In genomic region chr19:42108527-42109389, GRCh38 we compare ENCODE assay signal across 8 cellular contexts. TPM values are rescaled to one million over a fixed set of nuclear protein-coding genes. Genes with fewer than 3 reads are reported as not detected.
DNase-seq lines count a peak whose midpoint lies in the region; ATAC-seq and TF ChIP-seq lines count a peak whose summit lies in the region.

No MANE protein-coding gene starts in this region.

- H3K27ac ChIP-seq in cardiac muscle cell, result no peak overlapping the region

- no peaks in the 10 kb centered on the region for H3K9me3 ChIP-seq in cardiac muscle cell (ENCODE audit: low read depth)

- no peaks in the 10 kb centered on the region for H3K4me1 ChIP-seq in cardiac muscle cell (ENCODE audit: low read depth)

- no peaks in the 10 kb centered on the region for H3K36me3 ChIP-seq in cardiac muscle cell

- DNase-seq in DMS153 (lab: John Stamatoyannopoulos, UW) (peak; percentile 84), H4 (ENCODE audit: low spot score) (peak; percentile 87), NCI-H1105 treated with DMSO at 0.1 percent for 48 hours (lab: John Stamatoyannopoulos, UW) (peak; percentile 82), cardiac muscle cell (ENCODE audit: low read depth in 1 of 2, low spot score in 1 of 2) (peak; percentile 90 to 94), renal cortical epithelial cell (ENCODE audit: low read depth) (peak; percentile 76)
- DNase-seq in activated naive CD4-positive, alpha-beta T cell treated with anti-CD3 and anti-CD28 coated beads, Interleukin-2, amount 50 U/mL, for 72 hours (ENCODE audit: low spot score in 2 of 2), result peak; percentile 81 to 90

- H3K9me3 Mint-ChIP-seq in activated naive CD4-positive, alpha-beta T cell treated with anti-CD3 and anti-CD28 coated beads, Interleukin-2, amount 50 U/mL, for 72 hours, result no peaks in the 10 kb centered on the region

- TF ChIP-seq CTCF in cardiac muscle cell (IDR thresholded peaks at IDR 0.05; ENCODE audit: low read depth, low read length), result peak; percentile 100

- peak; percentile 89 for ATAC-seq in SK-N-SH treated with all-trans-retinoic acid at 6 μM for 48 hours
- ATAC-seq in activated naive CD4-positive, alpha-beta T cell treated with anti-CD3 and anti-CD28 coated beads, Interleukin-2, amount 50 U/mL, for 72 hours, result peak; percentile 81 to 92
- no peak for ATAC-seq in GM19463 (IDR thresholded peaks at IDR 0.05; ENCODE audit: unreplicated experiment)

- peaks cover 23% of the 10 kb centered on the region for H3K27me3 ChIP-seq in cardiac muscle cell

- H3K4me3 ChIP-seq in cardiac muscle cell, result no peak overlapping the region

- H3K27ac Mint-ChIP-seq in activated naive CD4-positive, alpha-beta T cell treated with anti-CD3 and anti-CD28 coated beads, Interleukin-2, amount 50 U/mL, for 72 hours, result peak overlapping the region in 1 of 2 donors; percentile 23

- peaks cover 7 to 17% of the 10 kb centered on the region in 2 donors for H3K36me3 Mint-ChIP-seq in activated naive CD4-positive, alpha-beta T cell treated with anti-CD3 and anti-CD28 coated beads, Interleukin-2, amount 50 U/mL, for 72 hours

TF ChIP-seq in SK-N-SH treated with all-trans-retinoic acid at 6 μM for 48 hours, 23 proteins besides CTCF, POLR2A, EP300 and RAD21:
- TF ChIP-seq GLIS3 (CRISPR knock-in tag; IDR thresholded peaks at IDR 0.05) (no peak), POU6F1 (CRISPR knock-in tag; IDR thresholded peaks at IDR 0.05; ENCODE audit: borderline replicate concordance, low read depth) (no peak), OSR1 (CRISPR knock-in tag; IDR thresholded peaks at IDR 0.05) (no peak), ARNTL (CRISPR knock-in tag; IDR thresholded peaks at IDR 0.05; ENCODE audit: borderline replicate concordance, low read depth) (no peak), ZNF70 (CRISPR knock-in tag; IDR thresholded peaks at IDR 0.05) (no peak), TCF4 (CRISPR knock-in tag; IDR thresholded peaks at IDR 0.05; ENCODE audit: borderline replicate concordance) (no peak), TSHZ2 (CRISPR knock-in tag; IDR thresholded peaks at IDR 0.05) (no peak), TOX (CRISPR knock-in tag; IDR thresholded peaks at IDR 0.05; ENCODE audit: borderline replicate concordance) (no peak), CREB5 (CRISPR knock-in tag; IDR thresholded peaks at IDR 0.05; ENCODE audit: low read depth) (no peak), PPARA (CRISPR knock-in tag; IDR thresholded peaks at IDR 0.05; ENCODE audit: borderline replicate concordance) (no peak), RARB (CRISPR knock-in tag; IDR thresholded peaks at IDR 0.05) (no peak), ESRRG (CRISPR knock-in tag; IDR thresholded peaks at IDR 0.05) (no peak), CSRNP3 (CRISPR knock-in tag; IDR thresholded peaks at IDR 0.05) (no peak), CSDC2 (CRISPR knock-in tag; IDR thresholded peaks at IDR 0.05) (no peak)

RNA-seq across cellular contexts. Expression of gene POU2F2, which starts 23.5 kb away (rescaled TPM):
- 0.02 TPM in 1 of 2 replicates, not detected in the other for total RNA-seq in H4 (2014; rRNA removed; shearing (Covaris generic))
- 10 to 100 TPM; 34.2 to 39.6 TPM for total RNA-seq in activated naive CD4-positive, alpha-beta T cell treated with anti-CD3 and anti-CD28 coated beads, Interleukin-2, amount 50 U/mL, for 72 hours
- total RNA-seq in cardiac muscle cell (not detected in 2 replicates), renal cortical epithelial cell (0.25 TPM in 1 of 2 replicates, not detected in the other)
- 0.12 and 0.31 TPM in 2 replicates for polyA plus RNA-seq in cardiac muscle cell

RNA-seq across cellular contexts. Expression of gene ZNF574, which starts 32.8 kb away (rescaled TPM):
- 11.8 and 15.8 TPM in 2 replicates for total RNA-seq in H4 (2014; rRNA removed; shearing (Covaris generic))
- total RNA-seq in activated naive CD4-positive, alpha-beta T cell treated with anti-CD3 and anti-CD28 coated beads, Interleukin-2, amount 50 U/mL, for 72 hours, result 10 to 100 TPM; 12.5 to 13.9 TPM
- 29.2 and 36.2 TPM in 2 replicates for total RNA-seq in cardiac muscle cell
- 23.9 and 32.5 TPM in 2 replicates for polyA plus RNA-seq in cardiac muscle cell
- 9.6 and 20.5 TPM in 2 replicates for total RNA-seq in renal cortical epithelial cell

RNA-seq across cellular contexts. Expression of gene GRIK5, which starts 38.8 kb away (rescaled TPM):
- total RNA-seq in H4 (2014; rRNA removed; shearing (Covaris generic)), result 0.12 TPM in 1 of 2 replicates, not detected in the other
- total RNA-seq in activated naive CD4-positive, alpha-beta T cell treated with anti-CD3 and anti-CD28 coated beads, Interleukin-2, amount 50 U/mL, for 72 hours, result 1 to 10 TPM; 3.5 to 4.0 TPM
- total RNA-seq in cardiac muscle cell (9.1 and 11.8 TPM in 2 replicates), renal cortical epithelial cell (1.2 and 27.0 TPM in 2 replicates)
- polyA plus RNA-seq in cardiac muscle cell, result 3.4 and 6.3 TPM in 2 replicates

Comparison
In these comparisons a context has a peak if more than half of its experiments do, and no peak if none do; other contexts are left out.
1. RNA of gene POU2F2, which starts 23.5 kb away (total RNA-seq): 34.2 to 39.6 TPM in activated naive CD4-positive, alpha-beta T cell treated with anti-CD3 and anti-CD28 coated beads, Interleukin-2, amount 50 U/mL, for 72 hours; 0.25 TPM in renal cortical epithelial cell, 0.02 TPM in H4 and not detected in cardiac muscle cell; every median in the first group is over 10 times any median in the second.
2. Peak in every context shown above with its lines, with median percentiles within 50 percentile points of each other: DNase-seq.